Comparison of ENCODE assay signal across 1 cellular context in genomic region chr2:167192833-167193232, GRCh38.
TF ChIP-seq lines count a peak whose summit lies in the region.

No MANE protein-coding gene starts in this region.

TF ChIP-seq in SK-N-SH, 30 proteins besides CTCF, POLR2A, EP300 and RAD21 (continued from another document):
- TF ChIP-seq, protein P1, sequence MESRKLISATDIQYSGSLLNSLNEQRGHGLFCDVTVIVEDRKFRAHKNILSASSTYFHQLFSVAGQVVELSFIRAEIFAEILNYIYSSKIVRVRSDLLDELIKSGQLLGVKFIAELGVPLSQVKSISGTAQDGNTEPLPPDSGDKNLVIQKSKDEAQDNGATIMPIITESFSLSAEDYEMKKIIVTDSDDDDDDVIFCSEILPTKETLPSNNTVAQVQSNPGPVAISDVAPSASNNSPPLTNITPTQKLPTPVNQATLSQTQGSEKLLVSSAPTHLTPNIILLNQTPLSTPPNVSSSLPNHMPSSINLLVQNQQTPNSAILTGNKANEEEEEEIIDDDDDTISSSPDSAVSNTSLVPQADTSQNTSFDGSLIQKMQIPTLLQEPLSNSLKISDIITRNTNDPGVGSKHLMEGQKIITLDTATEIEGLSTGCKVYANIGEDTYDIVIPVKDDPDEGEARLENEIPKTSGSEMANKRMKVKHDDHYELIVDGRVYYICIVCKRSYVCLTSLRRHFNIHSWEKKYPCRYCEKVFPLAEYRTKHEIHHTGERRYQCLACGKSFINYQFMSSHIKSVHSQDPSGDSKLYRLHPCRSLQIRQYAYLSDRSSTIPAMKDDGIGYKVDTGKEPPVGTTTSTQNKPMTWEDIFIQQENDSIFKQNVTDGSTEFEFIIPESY (IDR thresholded peaks at IDR 0.05; ENCODE audit: borderline replicate concordance, low read depth) = no peak
- TF ChIP-seq RXRA (IDR thresholded peaks at IDR 0.05; ENCODE audit: borderline replicate concordance, low read depth) (no peak), SIN3A (IDR thresholded peaks at IDR 0.05; ENCODE audit: borderline replicate concordance, low read depth, low read length) (no peak), JUND (IDR thresholded peaks at IDR 0.05) (peak; percentile 29; the same call in 1 of the 2 replicates), NFIC (IDR thresholded peaks at IDR 0.05; ENCODE audit: borderline replicate concordance) (peak; percentile 45), MXI1 (IDR thresholded peaks at IDR 0.05; ENCODE audit: low read depth, low read length) (no peak), PBX3 (IDR thresholded peaks at IDR 0.05) (no peak), TCF12 (IDR thresholded peaks at IDR 0.05) (peak; percentile 47)
- TF ChIP-seq, protein P2, sequence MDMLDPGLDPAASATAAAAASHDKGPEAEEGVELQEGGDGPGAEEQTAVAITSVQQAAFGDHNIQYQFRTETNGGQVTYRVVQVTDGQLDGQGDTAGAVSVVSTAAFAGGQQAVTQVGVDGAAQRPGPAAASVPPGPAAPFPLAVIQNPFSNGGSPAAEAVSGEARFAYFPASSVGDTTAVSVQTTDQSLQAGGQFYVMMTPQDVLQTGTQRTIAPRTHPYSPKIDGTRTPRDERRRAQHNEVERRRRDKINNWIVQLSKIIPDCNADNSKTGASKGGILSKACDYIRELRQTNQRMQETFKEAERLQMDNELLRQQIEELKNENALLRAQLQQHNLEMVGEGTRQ (IDR thresholded peaks at IDR 0.05; ENCODE audit: borderline replicate concordance, low read depth, low read length) = no peak
TF ChIP-seq in SK-N-SH: peak in this region for 4.
